In genomic region chr12:38892090-38892786, GRCh38 we compare ENCODE assay signal across 1 cellular context.
TF ChIP-seq lines count a peak whose summit lies in the region.

No MANE protein-coding gene starts in this region.

TF ChIP-seq in A549, 52 proteins besides CTCF, POLR2A, EP300 and RAD21 (continued from another document):
- TF ChIP-seq REST (IDR thresholded peaks at IDR 0.05), result 0 out of 2 replicates have a peak, but pooled peaks have one; percentile 28
- TF ChIP-seq JUNB (IDR thresholded peaks at IDR 0.05), result peak; percentile 86
- peak; percentile 79 for TF ChIP-seq FOSL2 (IDR thresholded peaks at IDR 0.05)
- TF ChIP-seq FOSL2 (CRISPR knock-in tag; IDR thresholded peaks at IDR 0.05), result peak; percentile 91
- TF ChIP-seq KDM1A (IDR thresholded peaks at IDR 0.05; ENCODE audit: low read depth), result no peak
- peak; percentile 93 for TF ChIP-seq GATA3 (IDR thresholded peaks at IDR 0.05; ENCODE audit: borderline replicate concordance)
- TF ChIP-seq USF2 (IDR thresholded peaks at IDR 0.05), result no peak
